30 cellular contexts compared by ENCODE assay signal in genomic region chr10:117412469-117413005, GRCh38.
"Had no signal": no experiment of that assay in that cellular context is flagged by ENCODE, and none has a peak within 500 bp of the region (broad histone marks: within the 10 kb centered on the region; RNA-seq: fewer than 3 reads in every experiment).

No MANE protein-coding gene starts in this region.

- H3K4me3 Mint-ChIP-seq: activated B cell treated with CpG ODN at 0.5 μM for 24 hours; activated CD8-positive, alpha-beta memory T cell treated with anti-CD3 and anti-CD28 coated beads, Interleukin-2, amount 10 ng/mL, durations not matched to agents 7 days and 5 days; activated CD8-positive, alpha-beta T cell treated with anti-CD3 and anti-CD28 coated beads for 36 hours; activated naive CD4-positive, alpha-beta T cell treated with anti-CD3 and anti-CD28 coated beads, Interleukin-2, amount 50 U/mL, for 24 hours; activated naive CD8-positive, alpha-beta T cell treated with anti-CD3 and anti-CD28 coated beads, Interleukin-2, amount 50 U/mL, for 24 hours; endodermal cell; natural killer cell; stimulated activated effector memory CD8-positive, alpha-beta T cell treated with anti-CD3 and anti-CD28 coated beads, Interleukin-12 subunit alpha, Interleukin-12 subunit beta, amount 100 ng/mL, for 72 hours; stimulated activated naive CD8-positive, alpha-beta T cell treated with anti-CD3 and anti-CD28 coated beads, Interleukin-15, Interleukin-2, amounts not matched to agents 100 ng/mL and 50 ng/mL, for 24 hours had no signal

- H3K9me3 Mint-ChIP-seq: activated B cell treated with CpG ODN at 0.5 μM for 24 hours; activated CD8-positive, alpha-beta T cell treated with anti-CD3 and anti-CD28 coated beads for 36 hours; activated naive CD4-positive, alpha-beta T cell treated with anti-CD3 and anti-CD28 coated beads, Interleukin-2, amount 50 U/mL, for 24 hours; activated naive CD8-positive, alpha-beta T cell treated with anti-CD3 and anti-CD28 coated beads, Interleukin-2, amount 50 U/mL, for 24 hours; activated T-helper 2 cell treated with anti-CD3 and anti-CD28 coated beads, Interferon-gamma antibody, Interleukin-2, Interleukin-4, amounts not matched to agents 10 μg/mL and 5 μg/mL and 100 μg/mL, durations not matched to agents 14 hours and 24 hours and 36 hours; endodermal cell; natural killer cell; stimulated activated effector memory CD8-positive, alpha-beta T cell treated with anti-CD3 and anti-CD28 coated beads, Interleukin-12 subunit alpha, Interleukin-12 subunit beta, amount 100 ng/mL, for 72 hours; stimulated activated naive CD8-positive, alpha-beta T cell treated with anti-CD3 and anti-CD28 coated beads, Interleukin-15, Interleukin-2, amounts not matched to agents 100 ng/mL and 50 ng/mL, for 24 hours had no signal

- H3K27ac Mint-ChIP-seq: activated B cell treated with CpG ODN at 0.5 μM for 24 hours; activated CD8-positive, alpha-beta memory T cell treated with anti-CD3 and anti-CD28 coated beads, Interleukin-2, amount 10 ng/mL, durations not matched to agents 7 days and 5 days; activated CD8-positive, alpha-beta T cell treated with anti-CD3 and anti-CD28 coated beads for 36 hours; activated naive CD4-positive, alpha-beta T cell treated with anti-CD3 and anti-CD28 coated beads, Interleukin-2, amount 50 U/mL, for 24 hours; activated naive CD8-positive, alpha-beta T cell treated with anti-CD3 and anti-CD28 coated beads, Interleukin-2, amount 50 U/mL, for 24 hours; activated T-helper 2 cell treated with anti-CD3 and anti-CD28 coated beads, Interferon-gamma antibody, Interleukin-2, Interleukin-4, amounts not matched to agents 10 μg/mL and 5 μg/mL and 100 μg/mL, durations not matched to agents 14 hours and 24 hours and 36 hours; endodermal cell; natural killer cell; stimulated activated effector memory CD8-positive, alpha-beta T cell treated with anti-CD3 and anti-CD28 coated beads, Interleukin-12 subunit alpha, Interleukin-12 subunit beta, amount 100 ng/mL, for 72 hours; stimulated activated naive CD8-positive, alpha-beta T cell treated with anti-CD3 and anti-CD28 coated beads, Interleukin-15, Interleukin-2, amounts not matched to agents 100 ng/mL and 50 ng/mL, for 24 hours had no signal

- H3K9me3 ChIP-seq: breast epithelium, esophagus muscularis mucosa, heart right ventricle, left lung, lower lobe of right lung, ovary, prostate gland, sigmoid colon, upper lobe of left lung, vagina had no signal

- H3K36me3 ChIP-seq: breast epithelium, esophagus muscularis mucosa, heart right ventricle, left lung, lower lobe of right lung, ovary, prostate gland, sigmoid colon, upper lobe of left lung, vagina had no signal

- DNase-seq: activated B cell treated with CpG ODN at 0.5 μM for 24 hours; activated CD4-positive, alpha-beta T cell treated with anti-CD3 and anti-CD28 coated beads, Interleukin-2, amount 50 U/mL, for 1 hour; activated CD8-positive, alpha-beta memory T cell treated with anti-CD3 and anti-CD28 coated beads, Interleukin-2, amount 10 ng/mL, durations not matched to agents 7 days and 5 days; activated CD8-positive, alpha-beta T cell treated with anti-CD3 and anti-CD28 coated beads for 36 hours; activated naive CD8-positive, alpha-beta T cell treated with anti-CD3 and anti-CD28 coated beads, Interleukin-2, amount 50 U/mL, for 24 hours; activated T-cell treated with anti-CD3 and anti-CD28 coated beads, Interleukin-2, amount 50 U/mL, for 48 hours; central memory CD4-positive, alpha-beta T cell; endodermal cell; foreskin melanocyte; heart right ventricle; left lung; lower lobe of right lung; mesenchymal stem cell; natural killer cell; ovary; retina; sigmoid colon; small intestine; stimulated activated CD4-positive, alpha-beta T cell treated with anti-CD3 and anti-CD28 coated beads, Interleukin-4, amount 100 ng/mL, for 24 hours; substantia nigra; T1000 had no signal

- H3K4me1 ChIP-seq: breast epithelium, esophagus muscularis mucosa, lower lobe of right lung, prostate gland, sigmoid colon, vagina had no signal

- H3K4me3 ChIP-seq: breast epithelium, esophagus muscularis mucosa, heart right ventricle, left lung, lower lobe of right lung, ovary, prostate gland, sigmoid colon, upper lobe of left lung, vagina had no signal

- H3K27me3 ChIP-seq: breast epithelium, left lung, ovary, sigmoid colon, upper lobe of left lung, vagina had no signal

- H3K27ac ChIP-seq: breast epithelium, esophagus muscularis mucosa, heart right ventricle, left lung, lower lobe of right lung, ovary, prostate gland, sigmoid colon, vagina had no signal

- H3K4me1 Mint-ChIP-seq: activated B cell treated with CpG ODN at 0.5 μM for 24 hours; activated CD8-positive, alpha-beta memory T cell treated with anti-CD3 and anti-CD28 coated beads, Interleukin-2, amount 10 ng/mL, durations not matched to agents 7 days and 5 days; activated naive CD4-positive, alpha-beta T cell treated with anti-CD3 and anti-CD28 coated beads, Interleukin-2, amount 50 U/mL, for 24 hours; activated naive CD8-positive, alpha-beta T cell treated with anti-CD3 and anti-CD28 coated beads, Interleukin-2, amount 50 U/mL, for 24 hours; natural killer cell; stimulated activated effector memory CD8-positive, alpha-beta T cell treated with anti-CD3 and anti-CD28 coated beads, Interleukin-12 subunit alpha, Interleukin-12 subunit beta, amount 100 ng/mL, for 72 hours had no signal

- H3K36me3 Mint-ChIP-seq: activated CD8-positive, alpha-beta memory T cell treated with anti-CD3 and anti-CD28 coated beads, Interleukin-2, amount 10 ng/mL, durations not matched to agents 7 days and 5 days; activated naive CD4-positive, alpha-beta T cell treated with anti-CD3 and anti-CD28 coated beads, Interleukin-2, amount 50 U/mL, for 24 hours; natural killer cell; stimulated activated effector memory CD8-positive, alpha-beta T cell treated with anti-CD3 and anti-CD28 coated beads, Interleukin-12 subunit alpha, Interleukin-12 subunit beta, amount 100 ng/mL, for 72 hours had no signal
